ENCODE assay signal across 1 cellular context in the genomic region with DNA sequence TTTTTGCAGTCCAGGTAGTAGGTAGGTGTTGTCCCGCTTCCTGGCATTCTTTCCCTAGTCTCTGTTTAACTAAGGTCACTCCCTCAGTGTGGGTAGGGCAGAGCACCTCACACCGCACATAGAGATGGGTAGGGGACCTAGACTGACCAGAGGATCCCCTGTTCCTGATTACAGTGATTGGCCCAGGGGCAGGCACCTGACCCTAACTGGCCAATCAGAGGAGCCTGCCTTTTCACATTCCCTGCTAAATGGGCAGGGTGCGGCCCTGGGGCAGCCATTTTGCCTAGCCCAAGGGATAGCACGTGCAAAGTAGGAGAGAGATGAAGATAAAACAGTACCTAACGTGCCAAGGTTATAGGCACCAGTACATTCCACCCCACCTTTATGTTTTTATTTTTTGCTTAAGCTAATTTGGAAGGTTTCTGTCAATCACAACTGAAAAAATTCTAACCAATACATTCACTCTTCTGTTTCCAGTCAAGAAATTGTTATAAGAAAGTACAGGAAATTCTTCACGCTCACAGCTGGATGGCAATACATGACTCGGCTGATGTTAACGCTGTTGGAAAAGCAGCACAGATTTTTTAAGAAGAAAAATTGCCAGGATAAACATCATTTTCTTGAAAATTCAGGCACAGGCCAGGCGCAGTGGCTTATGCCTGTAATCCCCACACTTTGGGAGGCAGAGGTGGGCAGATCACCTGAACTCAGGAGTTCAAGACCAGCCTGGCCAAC.
TF ChIP-seq lines count a peak whose summit lies in the region.

No MANE protein-coding gene starts in this region.

TF ChIP-seq in IMR-90, 13 proteins besides CTCF, POLR2A, EP300 and RAD21:
- TF ChIP-seq NFE2L2 (IDR thresholded peaks at IDR 0.05; ENCODE audit: low read depth, low read length) (no peak), MXI1 (IDR thresholded peaks at IDR 0.05; ENCODE audit: borderline replicate concordance, low read depth, low read length) (no peak)
- TF ChIP-seq, protein P1, sequence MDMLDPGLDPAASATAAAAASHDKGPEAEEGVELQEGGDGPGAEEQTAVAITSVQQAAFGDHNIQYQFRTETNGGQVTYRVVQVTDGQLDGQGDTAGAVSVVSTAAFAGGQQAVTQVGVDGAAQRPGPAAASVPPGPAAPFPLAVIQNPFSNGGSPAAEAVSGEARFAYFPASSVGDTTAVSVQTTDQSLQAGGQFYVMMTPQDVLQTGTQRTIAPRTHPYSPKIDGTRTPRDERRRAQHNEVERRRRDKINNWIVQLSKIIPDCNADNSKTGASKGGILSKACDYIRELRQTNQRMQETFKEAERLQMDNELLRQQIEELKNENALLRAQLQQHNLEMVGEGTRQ (IDR thresholded peaks at IDR 0.05; ENCODE audit: low read depth, low read length) = peak; percentile 70; the same call in 1 of the 2 replicates
